In the genomic region with DNA sequence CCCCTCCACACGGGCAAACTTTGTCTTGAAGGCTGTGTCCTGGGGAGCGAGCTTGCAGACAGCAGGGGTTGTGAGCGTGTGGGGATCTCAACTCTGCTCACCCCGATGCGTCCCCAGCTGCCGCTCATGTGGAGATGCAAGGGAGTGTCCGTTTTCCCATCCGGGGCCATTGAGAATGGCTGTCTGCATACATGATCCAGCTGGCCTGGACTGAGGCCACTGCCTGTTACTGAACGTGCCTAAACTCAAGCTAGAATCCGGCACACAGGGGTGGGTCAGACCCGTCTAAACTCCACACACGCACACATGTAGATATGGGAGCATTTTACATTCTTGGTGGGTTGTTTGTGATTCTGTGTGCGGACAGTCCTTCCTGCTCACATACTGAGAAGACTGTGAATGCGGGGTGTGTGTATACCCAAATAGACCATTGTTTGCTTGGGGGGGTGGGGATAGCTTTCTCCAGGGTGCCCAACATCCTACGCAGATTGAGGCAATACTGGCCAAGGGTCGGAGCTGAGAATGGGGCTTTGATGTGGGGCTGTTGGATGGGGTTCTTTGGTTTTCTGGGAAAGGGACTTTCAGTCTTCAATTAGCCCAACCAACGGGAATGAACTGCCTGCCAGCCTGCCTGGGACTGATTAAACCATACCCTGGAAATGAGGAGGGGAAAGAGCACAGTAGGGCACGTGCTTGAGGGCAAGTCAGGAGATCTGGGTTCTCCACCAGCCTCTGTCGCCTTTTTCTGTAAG, we compare ENCODE assay signal across 8 cellular contexts.
DNase-seq lines count a peak whose midpoint lies in the region; FAIRE-seq and TF ChIP-seq lines count a peak whose summit lies in the region.

No MANE protein-coding gene starts in this region.

- peak overlapping the region; percentile 29 for H3K27ac Mint-ChIP-seq in activated CD4-positive, alpha-beta T cell treated with anti-CD3 and anti-CD28 coated beads, Interleukin-2, amount 10 ng/mL, durations not matched to agents 24 days and 14 days

- H3K4me3 ChIP-seq in endocrine pancreas (ENCODE audit: control insufficient read depth, insufficient read depth, low read length) (no peak overlapping the region), mucosa of rectum (ENCODE audit: low read length in 2 of 2) (peak overlapping the region; percentile 60 to 65), thyroid gland (replicated peaks in 1 of 3) (peak overlapping the region in 1 of 3 donors; percentile 35)

- H3K27me3 ChIP-seq in endocrine pancreas (ENCODE audit: control insufficient read depth, insufficient read depth, low read length) (no peaks in the 10 kb centered on the region), mucosa of rectum (ENCODE audit: control insufficient read depth in 2 of 2, insufficient read depth in 2 of 2, low read length in 2 of 2) (no peaks in the 10 kb centered on the region), thyroid gland (no peaks in the 10 kb centered on the region)

- H3K4me1 Mint-ChIP-seq in activated CD4-positive, alpha-beta T cell treated with anti-CD3 and anti-CD28 coated beads, Interleukin-2, amount 10 ng/mL, durations not matched to agents 24 days and 14 days, result peaks cover 17% of the 10 kb centered on the region

- H3K9me3 Mint-ChIP-seq in activated CD4-positive, alpha-beta T cell treated with anti-CD3 and anti-CD28 coated beads, Interleukin-2, amount 10 ng/mL, durations not matched to agents 24 days and 14 days, result no peaks in the 10 kb centered on the region

- no peaks in the 10 kb centered on the region for H3K9me3 ChIP-seq in endocrine pancreas (ENCODE audit: control insufficient read depth, low read length)
- H3K9me3 ChIP-seq in mucosa of rectum (ENCODE audit: control insufficient read depth in 2 of 2, low read length in 2 of 2), result no peaks in the 10 kb centered on the region
- H3K9me3 ChIP-seq in thyroid gland, result no peaks in the 10 kb centered on the region

- TF ChIP-seq POLR2A in thyroid gland (IDR thresholded peaks at IDR 0.05) (no peak), GM12892 (IDR thresholded peaks at IDR 0.05; ENCODE audit: low read depth, low read length) (no peak)

- 80 to 81% methylated on average over 14 to 19 of the region's 19 CpGs for WGBS in thyroid gland, 2 donors

- peaks cover 10% of the 10 kb centered on the region for H3K27me3 Mint-ChIP-seq in activated CD4-positive, alpha-beta T cell treated with anti-CD3 and anti-CD28 coated beads, Interleukin-2, amount 10 ng/mL, durations not matched to agents 24 days and 14 days

- H3K4me3 Mint-ChIP-seq in activated CD4-positive, alpha-beta T cell treated with anti-CD3 and anti-CD28 coated beads, Interleukin-2, amount 10 ng/mL, durations not matched to agents 24 days and 14 days, result peak overlapping the region; percentile 70

- H3K9ac ChIP-seq in endocrine pancreas (ENCODE audit: control insufficient read depth, insufficient read depth, low read length) (peak overlapping the region; percentile 57), mucosa of rectum (ENCODE audit: low read depth in 1 of 2, low read length in 2 of 2) (peak overlapping the region; percentile 38 to 76)

- no peaks in the 10 kb centered on the region for H3K36me3 Mint-ChIP-seq in activated CD4-positive, alpha-beta T cell treated with anti-CD3 and anti-CD28 coated beads, Interleukin-2, amount 10 ng/mL, durations not matched to agents 24 days and 14 days (ENCODE audit: low read depth)

- DNase-seq in activated CD4-positive, alpha-beta T cell treated with anti-CD3 and anti-CD28 coated beads, Interleukin-2, amount 10 ng/mL, durations not matched to agents 24 days and 14 days, result no peak
- DNase-seq in activated CD4-positive, alpha-beta T cell treated with anti-CD3 and anti-CD28 coated beads for 4 hours, result no peak
- DNase-seq in thyroid gland (no peak), GM19239 (ENCODE audit: insufficient read length, low spot score) (no peak), HuH-7 (ENCODE audit: low spot score) (no peak), GM12892 (ENCODE audit: insufficient read length) (no peak)

- no peak for FAIRE-seq in GM19239 (lab: Jason Lieb, UNC)
- no peak for FAIRE-seq in GM12892 (lab: Jason Lieb, UNC)

- intact Hi-C loops in activated CD4-positive, alpha-beta T cell treated with anti-CD3 and anti-CD28 coated beads, Interleukin-2, amount 10 ng/mL, durations not matched to agents 24 days and 14 days (cut with micrococcal nuclease), result loop anchor here (2.0 to 5.0 kb wide), 2 partner anchors 61 to 99 kb away; a partner anchor contains a TSS
- intact Hi-C loops in thyroid gland (cut with DNase I), result no loop called here

- H3K4me1 ChIP-seq in endocrine pancreas (ENCODE audit: control insufficient read depth, insufficient read depth, low read length) (no peaks in the 10 kb centered on the region), mucosa of rectum (ENCODE audit: control insufficient read depth in 2 of 2, insufficient read depth in 2 of 2, low read length in 2 of 2) (peaks cover 34 to 58% of the 10 kb centered on the region in 2 donors), thyroid gland (peaks cover 17 to 36% of the 10 kb centered on the region in 2 donors)

- H3K36me3 ChIP-seq in endocrine pancreas (ENCODE audit: control insufficient read depth, insufficient read depth, low read length) (no peaks in the 10 kb centered on the region), mucosa of rectum (ENCODE audit: control insufficient read depth in 2 of 2, insufficient read depth in 2 of 2, low read length in 2 of 2) (peaks cover 11 to 40% of the 10 kb centered on the region in 2 donors), thyroid gland (no peaks in the 10 kb centered on the region)

- H3K27ac ChIP-seq in mucosa of rectum (ENCODE audit: low read depth in 2 of 2, low read length in 2 of 2) (peak overlapping the region; percentile 86 to 87), thyroid gland (peak overlapping the region; percentile 54 to 70 (median 61))

- no peak for TF ChIP-seq CTCF in thyroid gland (IDR thresholded peaks at IDR 0.05)
